ENCODE assay signal across 8 cellular contexts in the genomic region with DNA sequence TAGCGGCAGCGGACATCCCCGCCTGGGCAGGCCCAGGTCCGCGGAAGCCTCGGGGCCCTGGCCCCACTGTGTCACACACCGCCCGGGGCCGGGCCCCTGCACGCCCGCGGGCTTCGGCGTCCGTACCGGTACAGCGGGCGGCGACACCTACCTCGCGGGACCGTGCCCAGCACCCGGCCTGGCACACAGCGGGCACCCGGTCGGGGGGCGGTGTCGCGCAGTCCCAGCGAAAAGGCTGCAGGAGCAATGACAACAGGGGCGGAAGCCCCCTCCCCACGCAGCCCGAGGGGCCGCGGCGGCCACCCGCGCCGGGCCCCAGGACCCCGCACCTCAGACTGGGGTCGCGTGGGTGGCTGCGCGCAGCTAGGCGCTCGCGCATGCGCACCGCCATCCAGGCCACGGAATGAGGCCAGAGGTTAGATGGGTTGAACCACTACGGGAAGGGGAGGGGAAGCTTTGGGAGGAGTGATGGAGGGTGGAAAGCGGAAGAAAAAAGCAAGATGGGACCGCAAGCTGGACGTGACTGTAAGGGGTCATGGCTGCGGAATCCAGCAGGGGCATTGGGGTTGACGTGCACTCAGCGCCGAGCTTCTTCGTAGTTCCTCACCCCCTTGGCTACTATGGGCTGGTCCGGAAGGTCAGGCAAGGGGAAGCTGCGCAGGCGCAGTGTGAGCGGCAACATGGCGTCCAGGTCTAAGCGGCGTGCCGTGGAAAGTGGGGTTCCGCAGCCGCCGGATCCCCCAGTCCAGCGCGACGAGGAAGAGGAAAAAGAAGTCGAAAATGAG. TPM values are rescaled to one million over a fixed set of nuclear protein-coding genes. Genes with fewer than 3 reads are reported as not detected.
DNase-seq lines count a peak whose midpoint lies in the region; TF ChIP-seq lines count a peak whose summit lies in the region.

Gene BCCIP, plus strand, starts transcription at position 669 of the 785 bp plus-strand sequence. Its CDS starts 12 bp downstream, at position 681.
Gene UROS, minus strand, starts transcription at position 381 of the 785 bp plus-strand sequence. CDS start 6,759 bp downstream, outside the sequence.

- peak within 1 kb of the TSS; percentile 86 for H3K4me3 ChIP-seq in CD8-positive, alpha-beta memory T cell (ENCODE audit: low read length)
- peak within 1 kb of the TSS; percentile 76 for H3K4me3 ChIP-seq in effector memory CD4-positive, alpha-beta T cell (ENCODE audit: insufficient read depth, low read depth, low read length, poor library complexity, severe bottlenecking)

- peak; percentile 88 to 95 (median 95) for DNase-seq in CD8-positive, alpha-beta memory T cell
- DNase-seq in GM20000 (ENCODE audit: low spot score) = peak; percentile 96
- DNase-seq in HS-5 (ENCODE audit: low read depth) = peak; percentile 77
- DNase-seq in NK-92 (lab: John Stamatoyannopoulos, UW; ENCODE audit: unreplicated experiment) = peak; percentile 27
- DNase-seq in activated CD8-positive, alpha-beta memory T cell treated with anti-CD3 and anti-CD28 coated beads for 1 hour (ENCODE audit: extremely low read depth in 1 of 2, low read depth in 1 of 2) = peak; percentile 84 to 87
- peak; percentile 82 to 90 (median 82) for DNase-seq in effector memory CD4-positive, alpha-beta T cell
- DNase-seq in medulla oblongata (ENCODE audit: extremely low spot score) = peak; percentile 91
- DNase-seq in stimulated activated CD4-positive, alpha-beta T cell treated with anti-CD3 and anti-CD28 coated beads, TNF-alpha, amount 100 ng/mL, for 48 hours (ENCODE audit: low read depth in 3 of 3) = peak; percentile 73 to 87 (median 77)

- CTCF ChIA-PET in CD8-positive, alpha-beta memory T cell (lab: Charles Lee) = interaction anchor here (0.8 to 1.0 kb wide), 2 partner anchors 27 to 104 kb away, joined by 3 read pairs; partner anchors contain the start of gene EDRF1

- no peaks in the 10 kb centered on the region for H3K27me3 ChIP-seq in CD8-positive, alpha-beta memory T cell (ENCODE audit: insufficient read depth, low read length, poor library complexity, severe bottlenecking)
- no peaks in the 10 kb centered on the region for H3K27me3 ChIP-seq in effector memory CD4-positive, alpha-beta T cell (replicated peaks; ENCODE audit: control insufficient read depth, insufficient read depth, low read length, poor library complexity, severe bottlenecking)

- H3K27ac ChIP-seq in CD8-positive, alpha-beta memory T cell (ENCODE audit: low read depth, low read length) = peak within 1 kb of the TSS; percentile 89
- peak within 1 kb of the TSS; percentile 94 for H3K27ac ChIP-seq in effector memory CD4-positive, alpha-beta T cell (ENCODE audit: insufficient read depth, low read length, poor library complexity, severe bottlenecking)

- peaks cover 43% of the 10 kb centered on the region for H3K4me1 ChIP-seq in CD8-positive, alpha-beta memory T cell (ENCODE audit: insufficient read depth, low read length)
- peaks cover 11% of the 10 kb centered on the region for H3K4me1 ChIP-seq in effector memory CD4-positive, alpha-beta T cell (ENCODE audit: control insufficient read depth, insufficient read depth, low read length, poor library complexity, severe bottlenecking)

- POLR2A ChIA-PET in CD8-positive, alpha-beta memory T cell (lab: Charles Lee) = interaction anchor here (1.0 to 1.7 kb wide), 3 partner anchors 13 to 104 kb away, joined by 4 to 9 read pairs (median 5); partner anchors contain the start of gene EDRF1

- no peaks in the 10 kb centered on the region for H3K9me3 Mint-ChIP-seq in CD8-positive, alpha-beta memory T cell

- no peaks in the 10 kb centered on the region for H3K9me3 ChIP-seq in CD8-positive, alpha-beta memory T cell (ENCODE audit: low read length)
- H3K9me3 ChIP-seq in effector memory CD4-positive, alpha-beta T cell (ENCODE audit: control insufficient read depth, low read length) = no peaks in the 10 kb centered on the region

- no peaks in the 10 kb centered on the region for H3K27me3 Mint-ChIP-seq in CD8-positive, alpha-beta memory T cell

- peaks cover 10% of the 10 kb centered on the region for H3K36me3 ChIP-seq in CD8-positive, alpha-beta memory T cell (ENCODE audit: insufficient read depth, low read length)
- H3K36me3 ChIP-seq in effector memory CD4-positive, alpha-beta T cell (ENCODE audit: control insufficient read depth, insufficient read depth, low read length) = peaks cover 13% of the 10 kb centered on the region

- H3K4me3 Mint-ChIP-seq in CD8-positive, alpha-beta memory T cell = peak within 1 kb of the TSS in 6 of 7 donors; percentile 76 to 89 (median 86)

- peaks cover 24 to 30% (median 30%) of the 10 kb centered on the region in 3 donors for H3K4me1 Mint-ChIP-seq in CD8-positive, alpha-beta memory T cell

- TF ChIP-seq CTCF in GM20000 (IDR thresholded peaks at IDR 0.05; ENCODE audit: extremely low read depth, missing control alignments) = no peak

- H3K27ac Mint-ChIP-seq in CD8-positive, alpha-beta memory T cell = peak within 1 kb of the TSS; percentile 54 to 93 (median 88)

- H3K36me3 Mint-ChIP-seq in CD8-positive, alpha-beta memory T cell = peaks cover 2 to 20% (median 6%) of the 10 kb centered on the region in 3 donors

RNA-seq across cellular contexts. Expression of gene BCCIP, which starts in this region (rescaled TPM):
- total RNA-seq in CD8-positive, alpha-beta memory T cell = 100 to 1,000 TPM; 129 to 130 TPM
- 84.4 TPM for polyA plus RNA-seq in CD8-positive, alpha-beta memory T cell

RNA-seq across cellular contexts. Expression of gene UROS, which starts in this region (rescaled TPM):
- total RNA-seq in CD8-positive, alpha-beta memory T cell = 10 to 100 TPM; 43.4 to 47.2 TPM
- 57.3 TPM for polyA plus RNA-seq in CD8-positive, alpha-beta memory T cell

Comparison
In these comparisons a context has a peak if more than half of its experiments do, and no peak if none do; other contexts are left out.
1. Peak in every context shown above with its lines: DNase-seq, H3K4me3 ChIP-seq and H3K27ac ChIP-seq.
2. DNase-seq: peak in every context shown above with its lines; median percentile 96 in GM20000; 95 in CD8-positive, alpha-beta memory T cell; 91 in medulla oblongata; 86 in activated CD8-positive, alpha-beta memory T cell treated with anti-CD3 and anti-CD28 coated beads for 1 hour; 82 in effector memory CD4-positive, alpha-beta T cell; 77 in HS-5; 77 in stimulated activated CD4-positive, alpha-beta T cell treated with anti-CD3 and anti-CD28 coated beads, TNF-alpha, amount 100 ng/mL, for 48 hours; 27 in NK-92.